Comparison of ENCODE assay signal across 17 cellular contexts in the genomic region with DNA sequence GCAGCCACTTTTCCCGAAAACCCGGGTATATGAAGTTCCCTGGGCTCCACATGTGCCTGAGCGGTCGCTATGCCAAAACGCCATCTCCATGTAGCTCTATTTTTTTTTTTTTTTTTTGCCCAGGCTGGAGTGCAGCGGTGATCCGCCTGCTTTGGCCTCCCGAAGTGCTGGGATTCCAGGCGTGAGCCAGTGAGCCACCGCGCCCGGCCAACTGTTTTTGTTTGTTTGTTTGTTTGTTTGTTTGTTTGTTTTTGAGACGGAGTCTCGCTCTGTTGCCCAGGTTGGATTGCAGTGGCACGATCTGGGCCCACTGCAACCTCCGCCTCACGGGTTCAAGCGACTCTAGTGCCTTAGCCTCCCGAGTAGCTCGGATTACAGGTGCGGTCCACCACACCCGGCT.
DNase-seq lines count a peak whose midpoint lies in the region; ATAC-seq, FAIRE-seq and TF ChIP-seq lines count a peak whose summit lies in the region.
"Had no signal": no experiment of that assay in that cellular context is flagged by ENCODE, and none has a peak within 500 bp of the region (broad histone marks: within the 10 kb centered on the region; RNA-seq: fewer than 3 reads in every experiment).

No MANE protein-coding gene starts in this region.

- H4K20me1 ChIP-seq in H1 (replicated peaks in 1 of 2; ENCODE audit: control insufficient read depth in 1 of 2, insufficient read depth in 2 of 2, low read length in 2 of 2) (no peaks in the 10 kb centered on the region), osteoblast (ENCODE audit: insufficient read depth, low read length) (no peaks in the 10 kb centered on the region)

- no peak overlapping the region for H3K56ac ChIP-seq in H1 (replicated peaks; ENCODE audit: insufficient read length, low read depth, low read length)

- CTCF ChIA-PET in H1 (lab: Charles Lee; ENCODE audit: partially characterized antibody) = interaction anchor here (0.6 to 2.1 kb wide), 3 partner anchors 11 to 180 kb away, joined by 3 to 8 read pairs (median 3); no protein-coding TSS in a partner anchor

- no peak for DNase-seq in AG10803 (ENCODE audit: low read depth)
- no peak for DNase-seq in H1 (ENCODE audit: low read depth in 1 of 2, low spot score in 2 of 2)
- DNase-seq in osteoblast (ENCODE audit: insufficient read length, low spot score, missing footprints) = no peak
- DNase-seq in activated CD4-positive, alpha-beta T cell treated with anti-CD3 and anti-CD28 coated beads for 48 hours = no peak
- no peak for DNase-seq in MV-4-11 (lab: John Stamatoyannopoulos, UW)
- no peak for DNase-seq in psoas muscle
- DNase-seq: CD8-positive, alpha-beta T cell; Kasumi-1; NCI-H1930; NCI-H2171; NCI-H82; SHP77 had no signal

- H3K79me2 ChIP-seq in H1 (ENCODE audit: control insufficient read depth in 1 of 2, insufficient read depth in 2 of 2, low read length in 2 of 2) (no peaks in the 10 kb centered on the region), osteoblast (ENCODE audit: insufficient read depth, low read length) (no peaks in the 10 kb centered on the region)

- H3K27me3 ChIP-seq in HUES6 (ENCODE audit: control insufficient read depth, insufficient read depth, low read length) = no peaks in the 10 kb centered on the region
- H3K27me3 ChIP-seq in H1 (replicated peaks in 1 of 4; ENCODE audit: control insufficient read depth in 3 of 4, extremely low read depth in 1 of 4, insufficient read depth in 3 of 4, low read length in 3 of 4) = no peaks in the 10 kb centered on the region
- H3K27me3 ChIP-seq in osteoblast (ENCODE audit: insufficient read depth, low read length) = no peaks in the 10 kb centered on the region
- peaks cover 0 to 7% (median 2%) of the 10 kb centered on the region in 3 donors for H3K27me3 ChIP-seq in psoas muscle (ENCODE audit: insufficient read depth in 3 of 3, low read length in 2 of 3)

- H2BK20ac ChIP-seq in H1 (ENCODE audit: low read length) = no peak overlapping the region

- ATAC-seq in psoas muscle (no peak), HG03439 (IDR thresholded peaks at IDR 0.05; ENCODE audit: unreplicated experiment) (no peak)
- ATAC-seq: A549; CD8-positive, alpha-beta T cell; Panc1 had no signal

- H3K14ac ChIP-seq in H1 (ENCODE audit: insufficient read length) = no peak overlapping the region

- no peak overlapping the region for H2BK12ac ChIP-seq in H1 (ENCODE audit: low read depth, low read length)

- WGBS in H1 (ENCODE audit: extremely low coverage in 1 of 2, insufficient coverage in 1 of 2, insufficient read length in 1 of 2, insufficient replicate concordance in 2 of 2, low coverage in 1 of 2, low lambda C conversion rate in 2 of 2, missing lambda C conversion rate in 1 of 2), 2 experiments = 95% methylated on average over 22 of the region's 22 CpGs; no CpG with 5 or more reads in 1 of the 2 experiments
- 81 to 85% (median 83%) methylated on average over 22 of the region's 22 CpGs for WGBS in psoas muscle, 3 donors

- peaks cover 3% of the 10 kb centered on the region; the same call in 1 of the 2 replicates for H3K23me2 ChIP-seq in H1 (ENCODE audit: low read depth, low read length)

- H4K91ac ChIP-seq in H1 (replicated peaks; ENCODE audit: insufficient read length, low read length) = no peak overlapping the region

- H3K4me2 ChIP-seq in H1 (ENCODE audit: insufficient read depth in 1 of 2, low read depth in 2 of 2, low read length in 2 of 2) = peak overlapping the region; percentile 30 to 70; a peak in 2 of 4 replicates
- peak overlapping the region; percentile 88 for H3K4me2 ChIP-seq in osteoblast (ENCODE audit: insufficient read depth, low read length)
- H3K4me2 ChIP-seq: A549 had no signal

- TF ChIP-seq RAD21 in H1 (IDR thresholded peaks at IDR 0.05 in 1 of 2, conservative IDR thresholded peaks at IDR 0.05 in 1 of 2; ENCODE audit: low read depth in 2 of 2, low read length in 2 of 2) = no peak

- no peak overlapping the region for H2BK120ac ChIP-seq in H1 (replicated peaks; ENCODE audit: low read depth, low read length)

- no peak for TF ChIP-seq POLR2A in H1 (IDR thresholded peaks at IDR 0.05; ENCODE audit: control extremely low read depth in 1 of 2, low read depth in 2 of 2, low read length in 2 of 2)

- H3K79me1 ChIP-seq in H1 (ENCODE audit: low read depth, low read length) = no peaks in the 10 kb centered on the region

- H3K9ac ChIP-seq in HUES6 (ENCODE audit: low read length) (no peak overlapping the region), H1 (replicated peaks in 1 of 4; ENCODE audit: extremely low read depth in 1 of 4, low read depth in 3 of 4, low read length in 3 of 4) (no peak overlapping the region)

- TF ChIP-seq CTCF in AG10803 (conservative IDR thresholded peaks at IDR 0.05; ENCODE audit: low read length) (no peak), H1 (IDR thresholded peaks at IDR 0.05; ENCODE audit: control extremely low read depth in 1 of 3, insufficient read depth in 1 of 3, low read depth in 1 of 3, low read length in 3 of 3) (no peak), osteoblast (IDR thresholded peaks at IDR 0.05; ENCODE audit: extremely low read depth, low read depth, low read length) (no peak), psoas muscle (IDR thresholded peaks at IDR 0.05) (no peak)

- TF ChIP-seq EP300 in H1 (IDR thresholded peaks at IDR 0.05; ENCODE audit: borderline replicate concordance in 1 of 2, low read depth in 2 of 2, low read length in 2 of 2) = no peak

- intact Hi-C loops in psoas muscle (cut with DNase I) = no loop called here

- H2BK15ac ChIP-seq in H1 (ENCODE audit: low read length) = no peak overlapping the region

- H2AK5ac ChIP-seq in H1 (ENCODE audit: low read depth, low read length) = no peak overlapping the region

- peak overlapping the region; percentile 95 for H2AFZ ChIP-seq in H1 (ENCODE audit: low read length)
- H2AFZ ChIP-seq in osteoblast (ENCODE audit: low read length) = peak overlapping the region; percentile 96

- peak overlapping the region; percentile 93; the same call in 1 of the 2 replicates for H4K8ac ChIP-seq in H1 (ENCODE audit: extremely low read depth, insufficient read depth, low read length)

- H3K18ac ChIP-seq in H1 (ENCODE audit: extremely low read depth, low read length) = peak overlapping the region; percentile 78; the same call in 1 of the 2 replicates

- H3K9me3 ChIP-seq in HUES6 (ENCODE audit: control insufficient read depth, insufficient read depth, low read depth, low read length) (no peaks in the 10 kb centered on the region), H1 (ENCODE audit: insufficient read depth in 2 of 2, low read depth in 1 of 2, low read length in 1 of 2) (no peaks in the 10 kb centered on the region), osteoblast (ENCODE audit: low read depth, low read length) (no peaks in the 10 kb centered on the region), psoas muscle (no peaks in the 10 kb centered on the region)
- H3K9me3 ChIP-seq: A549, HAP-1 had no signal

- H3K27ac ChIP-seq in HUES6 (ENCODE audit: low read depth, low read length) (no peak overlapping the region), H1 (ENCODE audit: low read depth, low read length) (no peak overlapping the region), osteoblast (ENCODE audit: low read depth, low read length) (no peak overlapping the region), psoas muscle (no peak overlapping the region)
- H3K27ac ChIP-seq: A549 had no signal

- H3K23ac ChIP-seq in H1 (ENCODE audit: insufficient read length) = no peak overlapping the region

- no peak overlapping the region for H4K5ac ChIP-seq in H1 (ENCODE audit: insufficient read length, low read depth, low read length)

- H3K4me3 ChIP-seq in AG10803 (ENCODE audit: low read length) (peak overlapping the region; percentile 55), HUES6 (ENCODE audit: low read depth, low read length) (0 out of 2 replicates have a peak overlapping the region, but pooled peaks have one; percentile 21), H1 (ENCODE audit: extremely low read depth in 1 of 4, insufficient read depth in 2 of 4, low read depth in 3 of 4, low read length in 4 of 4) (peak overlapping the region in 2 of 4 experiments; percentile 21 to 28; a peak in 1 of 8 replicates), osteoblast (ENCODE audit: insufficient read depth, low read length) (peak overlapping the region; percentile 74), psoas muscle (no peak overlapping the region)
- H3K4me3 ChIP-seq: A549, HAP-1 had no signal

- H3K4me1 ChIP-seq in HUES6 (ENCODE audit: control insufficient read depth, insufficient read depth, low read length) (no peaks in the 10 kb centered on the region; the same call in 1 of the 2 replicates), H1 (replicated peaks in 1 of 4; ENCODE audit: control insufficient read depth in 3 of 4, insufficient read depth in 4 of 4, low read length in 3 of 4) (peaks cover 0 to 3% (median 0%) of the 10 kb centered on the region in 4 experiments; a peak in 1 of 7 replicates), osteoblast (ENCODE audit: insufficient read depth, low read length) (peaks cover 2% of the 10 kb centered on the region), psoas muscle (no peaks in the 10 kb centered on the region)
- H3K4me1 ChIP-seq: A549, HAP-1 had no signal

- no peaks in the 10 kb centered on the region for H3K36me3 ChIP-seq in HUES6 (ENCODE audit: control insufficient read depth, insufficient read depth, low read length)
- no peaks in the 10 kb centered on the region for H3K36me3 ChIP-seq in H1 (ENCODE audit: control insufficient read depth in 2 of 4, insufficient read depth in 4 of 4, low read length in 3 of 4)
- H3K36me3 ChIP-seq in osteoblast (ENCODE audit: insufficient read depth, low read length) = no peaks in the 10 kb centered on the region
- H3K36me3 ChIP-seq in psoas muscle (ENCODE audit: insufficient read depth in 1 of 2, low read depth in 1 of 2) = no peaks in the 10 kb centered on the region
- H3K36me3 ChIP-seq: HAP-1 had no signal

- H3K4ac ChIP-seq in H1 (replicated peaks; ENCODE audit: insufficient read length, low read depth, low read length) = no peak overlapping the region

- no peak for FAIRE-seq in H1 (lab: Jason Lieb, UNC)
- FAIRE-seq: A549 had no signal

- POLR2A ChIA-PET in H1 (lab: Charles Lee; ENCODE audit: partially characterized antibody) = interaction anchor here (1.3 kb wide), 1 partner anchor 17 kb away, joined by 7 read pairs; no protein-coding TSS in a partner anchor

- no peak overlapping the region for H2BK5ac ChIP-seq in H1 (ENCODE audit: low read depth, low read length)

TF ChIP-seq in H1, 55 proteins besides CTCF, POLR2A, EP300 and RAD21:
- no peak for TF ChIP-seq SIX5 (IDR thresholded peaks at IDR 0.05; ENCODE audit: low read depth, low read length)
- TF ChIP-seq CBX5 (IDR thresholded peaks at IDR 0.05; ENCODE audit: low read depth, low read length) = no peak
- TF ChIP-seq ASH2L (IDR thresholded peaks at IDR 0.05; ENCODE audit: low read length) = no peak
